Comparison of ENCODE assay signal across 1 cellular context in genomic region chr7:26508481-26508880, GRCh38.
TF ChIP-seq lines count a peak whose summit lies in the region.

No MANE protein-coding gene starts in this region.

TF ChIP-seq in H1, 55 proteins besides CTCF, POLR2A, EP300 and RAD21 (continued from another document):
- TF ChIP-seq, protein P1, sequence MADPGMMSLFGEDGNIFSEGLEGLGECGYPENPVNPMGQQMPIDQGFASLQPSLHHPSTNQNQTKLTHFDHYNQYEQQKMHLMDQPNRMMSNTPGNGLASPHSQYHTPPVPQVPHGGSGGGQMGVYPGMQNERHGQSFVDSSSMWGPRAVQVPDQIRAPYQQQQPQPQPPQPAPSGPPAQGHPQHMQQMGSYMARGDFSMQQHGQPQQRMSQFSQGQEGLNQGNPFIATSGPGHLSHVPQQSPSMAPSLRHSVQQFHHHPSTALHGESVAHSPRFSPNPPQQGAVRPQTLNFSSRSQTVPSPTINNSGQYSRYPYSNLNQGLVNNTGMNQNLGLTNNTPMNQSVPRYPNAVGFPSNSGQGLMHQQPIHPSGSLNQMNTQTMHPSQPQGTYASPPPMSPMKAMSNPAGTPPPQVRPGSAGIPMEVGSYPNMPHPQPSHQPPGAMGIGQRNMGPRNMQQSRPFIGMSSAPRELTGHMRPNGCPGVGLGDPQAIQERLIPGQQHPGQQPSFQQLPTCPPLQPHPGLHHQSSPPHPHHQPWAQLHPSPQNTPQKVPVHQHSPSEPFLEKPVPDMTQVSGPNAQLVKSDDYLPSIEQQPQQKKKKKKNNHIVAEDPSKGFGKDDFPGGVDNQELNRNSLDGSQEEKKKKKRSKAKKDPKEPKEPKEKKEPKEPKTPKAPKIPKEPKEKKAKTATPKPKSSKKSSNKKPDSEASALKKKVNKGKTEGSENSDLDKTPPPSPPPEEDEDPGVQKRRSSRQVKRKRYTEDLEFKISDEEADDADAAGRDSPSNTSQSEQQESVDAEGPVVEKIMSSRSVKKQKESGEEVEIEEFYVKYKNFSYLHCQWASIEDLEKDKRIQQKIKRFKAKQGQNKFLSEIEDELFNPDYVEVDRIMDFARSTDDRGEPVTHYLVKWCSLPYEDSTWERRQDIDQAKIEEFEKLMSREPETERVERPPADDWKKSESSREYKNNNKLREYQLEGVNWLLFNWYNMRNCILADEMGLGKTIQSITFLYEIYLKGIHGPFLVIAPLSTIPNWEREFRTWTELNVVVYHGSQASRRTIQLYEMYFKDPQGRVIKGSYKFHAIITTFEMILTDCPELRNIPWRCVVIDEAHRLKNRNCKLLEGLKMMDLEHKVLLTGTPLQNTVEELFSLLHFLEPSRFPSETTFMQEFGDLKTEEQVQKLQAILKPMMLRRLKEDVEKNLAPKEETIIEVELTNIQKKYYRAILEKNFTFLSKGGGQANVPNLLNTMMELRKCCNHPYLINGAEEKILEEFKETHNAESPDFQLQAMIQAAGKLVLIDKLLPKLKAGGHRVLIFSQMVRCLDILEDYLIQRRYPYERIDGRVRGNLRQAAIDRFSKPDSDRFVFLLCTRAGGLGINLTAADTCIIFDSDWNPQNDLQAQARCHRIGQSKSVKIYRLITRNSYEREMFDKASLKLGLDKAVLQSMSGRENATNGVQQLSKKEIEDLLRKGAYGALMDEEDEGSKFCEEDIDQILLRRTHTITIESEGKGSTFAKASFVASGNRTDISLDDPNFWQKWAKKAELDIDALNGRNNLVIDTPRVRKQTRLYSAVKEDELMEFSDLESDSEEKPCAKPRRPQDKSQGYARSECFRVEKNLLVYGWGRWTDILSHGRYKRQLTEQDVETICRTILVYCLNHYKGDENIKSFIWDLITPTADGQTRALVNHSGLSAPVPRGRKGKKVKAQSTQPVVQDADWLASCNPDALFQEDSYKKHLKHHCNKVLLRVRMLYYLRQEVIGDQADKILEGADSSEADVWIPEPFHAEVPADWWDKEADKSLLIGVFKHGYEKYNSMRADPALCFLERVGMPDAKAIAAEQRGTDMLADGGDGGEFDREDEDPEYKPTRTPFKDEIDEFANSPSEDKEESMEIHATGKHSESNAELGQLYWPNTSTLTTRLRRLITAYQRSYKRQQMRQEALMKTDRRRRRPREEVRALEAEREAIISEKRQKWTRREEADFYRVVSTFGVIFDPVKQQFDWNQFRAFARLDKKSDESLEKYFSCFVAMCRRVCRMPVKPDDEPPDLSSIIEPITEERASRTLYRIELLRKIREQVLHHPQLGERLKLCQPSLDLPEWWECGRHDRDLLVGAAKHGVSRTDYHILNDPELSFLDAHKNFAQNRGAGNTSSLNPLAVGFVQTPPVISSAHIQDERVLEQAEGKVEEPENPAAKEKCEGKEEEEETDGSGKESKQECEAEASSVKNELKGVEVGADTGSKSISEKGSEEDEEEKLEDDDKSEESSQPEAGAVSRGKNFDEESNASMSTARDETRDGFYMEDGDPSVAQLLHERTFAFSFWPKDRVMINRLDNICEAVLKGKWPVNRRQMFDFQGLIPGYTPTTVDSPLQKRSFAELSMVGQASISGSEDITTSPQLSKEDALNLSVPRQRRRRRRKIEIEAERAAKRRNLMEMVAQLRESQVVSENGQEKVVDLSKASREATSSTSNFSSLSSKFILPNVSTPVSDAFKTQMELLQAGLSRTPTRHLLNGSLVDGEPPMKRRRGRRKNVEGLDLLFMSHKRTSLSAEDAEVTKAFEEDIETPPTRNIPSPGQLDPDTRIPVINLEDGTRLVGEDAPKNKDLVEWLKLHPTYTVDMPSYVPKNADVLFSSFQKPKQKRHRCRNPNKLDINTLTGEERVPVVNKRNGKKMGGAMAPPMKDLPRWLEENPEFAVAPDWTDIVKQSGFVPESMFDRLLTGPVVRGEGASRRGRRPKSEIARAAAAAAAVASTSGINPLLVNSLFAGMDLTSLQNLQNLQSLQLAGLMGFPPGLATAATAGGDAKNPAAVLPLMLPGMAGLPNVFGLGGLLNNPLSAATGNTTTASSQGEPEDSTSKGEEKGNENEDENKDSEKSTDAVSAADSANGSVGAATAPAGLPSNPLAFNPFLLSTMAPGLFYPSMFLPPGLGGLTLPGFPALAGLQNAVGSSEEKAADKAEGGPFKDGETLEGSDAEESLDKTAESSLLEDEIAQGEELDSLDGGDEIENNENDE (IDR thresholded peaks at IDR 0.05; ENCODE audit: insufficient replicate concordance, low read length) = no peak
- no peak for TF ChIP-seq SP2 (IDR thresholded peaks at IDR 0.05; ENCODE audit: low read length)
